Comparison of ENCODE assay signal across 1 cellular context in the genomic region with DNA sequence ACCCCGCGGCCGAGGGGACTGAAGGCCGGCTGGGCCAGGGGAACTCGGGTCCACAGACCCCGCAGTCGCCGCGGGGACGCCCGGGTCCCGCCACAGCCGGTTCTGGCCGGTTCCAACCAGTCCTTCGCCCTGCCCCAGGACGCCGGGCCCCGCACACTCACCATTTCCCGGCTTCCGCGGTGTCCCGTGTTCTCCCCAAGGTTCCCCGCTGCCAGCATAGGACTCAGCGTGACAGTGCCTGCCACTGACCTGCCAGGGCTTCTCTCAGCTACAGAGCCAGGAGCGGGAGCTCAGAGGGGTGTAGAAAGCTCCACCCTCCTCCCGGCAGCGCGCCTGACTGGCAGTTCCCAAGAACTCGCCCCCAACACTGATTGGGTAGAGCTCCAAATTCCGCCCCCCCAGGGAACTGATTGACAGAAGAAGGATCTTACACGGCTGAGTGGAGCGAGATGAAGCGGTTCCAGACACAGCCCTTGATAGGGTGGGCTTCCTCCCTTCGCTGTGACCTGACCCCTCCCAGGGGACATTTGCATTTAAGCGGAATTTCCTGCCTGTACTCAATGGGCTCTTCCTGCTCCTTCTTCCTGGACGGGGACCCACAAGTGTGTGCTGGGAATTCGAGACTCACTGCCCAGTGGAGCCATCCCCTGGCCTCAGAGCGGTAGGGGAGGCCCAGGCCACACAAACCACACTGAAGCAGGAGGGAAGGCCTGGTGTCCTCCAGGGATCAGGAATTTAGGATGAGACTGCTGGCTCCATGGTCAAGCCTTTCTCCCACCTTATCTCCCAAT.
A peak's percentile ranks its signal among the peaks of the same experiment; 100 is the strongest.
TF ChIP-seq lines count a peak whose summit lies in the region.

ZNF442 (minus strand) TSS at position 312 of the 791 bp plus-strand sequence. CDS start 2,052 bp downstream, outside the sequence.

TF ChIP-seq in GM12878, 131 proteins besides CTCF, POLR2A, EP300 and RAD21 (continued from another document):
- TF ChIP-seq, protein P1, sequence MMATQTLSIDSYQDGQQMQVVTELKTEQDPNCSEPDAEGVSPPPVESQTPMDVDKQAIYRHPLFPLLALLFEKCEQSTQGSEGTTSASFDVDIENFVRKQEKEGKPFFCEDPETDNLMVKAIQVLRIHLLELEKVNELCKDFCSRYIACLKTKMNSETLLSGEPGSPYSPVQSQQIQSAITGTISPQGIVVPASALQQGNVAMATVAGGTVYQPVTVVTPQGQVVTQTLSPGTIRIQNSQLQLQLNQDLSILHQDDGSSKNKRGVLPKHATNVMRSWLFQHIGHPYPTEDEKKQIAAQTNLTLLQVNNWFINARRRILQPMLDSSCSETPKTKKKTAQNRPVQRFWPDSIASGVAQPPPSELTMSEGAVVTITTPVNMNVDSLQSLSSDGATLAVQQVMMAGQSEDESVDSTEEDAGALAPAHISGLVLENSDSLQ (IDR thresholded peaks at IDR 0.05) = peak; percentile 98
- TF ChIP-seq CEBPB (IDR thresholded peaks at IDR 0.05; ENCODE audit: borderline replicate concordance in 1 of 2, low read depth in 2 of 2, low read length in 2 of 2) (no peak), ZBTB33 (IDR thresholded peaks at IDR 0.05) (no peak), ATF2 (IDR thresholded peaks at IDR 0.05; ENCODE audit: low read length) (no peak), STAT3 (IDR thresholded peaks at IDR 0.05; ENCODE audit: low read depth, low read length) (no peak), PBX3 (IDR thresholded peaks at IDR 0.05; ENCODE audit: insufficient replicate concordance, low read depth, low read length) (peak; percentile 92), BACH1 (IDR thresholded peaks at IDR 0.05; ENCODE audit: borderline replicate concordance) (peak; percentile 45; the same call in 1 of the 2 replicates), ZNF622 (IDR thresholded peaks at IDR 0.05) (no peak), USF1 (IDR thresholded peaks at IDR 0.05; ENCODE audit: borderline replicate concordance, extremely low read length, insufficient read depth, low read depth, low read length) (no peak), NR2C2 (IDR thresholded peaks at IDR 0.05; ENCODE audit: borderline replicate concordance, control insufficient read depth, insufficient read length, low read depth) (no peak), SP1 (IDR thresholded peaks at IDR 0.05; ENCODE audit: low read depth, low read length) (peak; percentile 58)
